Comparison of ENCODE assay signal across 30 cellular contexts in the genomic region with DNA sequence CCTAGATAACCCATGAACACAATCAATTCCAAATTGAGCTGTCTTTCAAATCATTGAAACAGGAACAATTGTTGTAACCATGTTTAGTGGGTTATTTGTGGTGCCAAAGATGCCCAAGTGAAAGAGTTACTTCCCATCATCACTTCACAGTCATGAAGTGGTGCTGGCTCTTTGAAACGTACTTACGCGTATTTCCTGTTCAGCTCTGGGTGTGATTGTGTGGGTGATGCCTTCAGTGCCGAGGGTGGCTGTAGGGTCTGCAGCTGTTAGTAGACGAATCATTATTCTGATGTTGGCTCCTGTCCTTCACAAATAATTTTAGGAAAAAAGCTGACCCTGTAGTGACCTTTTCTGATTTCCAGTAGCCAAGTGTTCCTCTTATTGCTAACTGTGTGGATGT.
"Had no signal": no experiment of that assay in that cellular context is flagged by ENCODE, and none has a peak within 500 bp of the region (broad histone marks: within the 10 kb centered on the region; RNA-seq: fewer than 3 reads in every experiment).

No MANE protein-coding gene starts in this region.

- H3K27ac ChIP-seq: cardiac muscle cell, PC-9, RWPE1, WERI-Rb-1 had no signal

- H3K36me3 ChIP-seq: cardiac muscle cell, WERI-Rb-1 had no signal

- H3K4me3 ChIP-seq: cardiac muscle cell, K562, PC-9 had no signal

- H3K4me2 ChIP-seq: PC-9 had no signal

- H2AFZ ChIP-seq: PC-9 had no signal

- DNase-seq: activated CD4-positive, alpha-beta memory T cell treated with anti-CD3 and anti-CD28 coated beads, Interleukin-2, amount 10 ng/mL, durations not matched to agents 7 days and 5 days; activated CD4-positive, alpha-beta T cell treated with anti-CD3 and anti-CD28 coated beads for 1 hour; activated CD4-positive, alpha-beta T cell treated with anti-CD3 and anti-CD28 coated beads for 48 hours; activated CD4-positive, CD25-positive, alpha-beta regulatory T cell; activated CD8-positive, alpha-beta memory T cell treated with anti-CD3 and anti-CD28 coated beads for 24 hours; activated CD8-positive, alpha-beta memory T cell treated with anti-CD3 and anti-CD28 coated beads, Interleukin-2, amount 10 ng/mL, durations not matched to agents 7 days and 5 days; activated CD8-positive, alpha-beta memory T cell treated with anti-CD3 and anti-CD28 coated beads, Interleukin-2, amount 50 U/mL, for 48 hours; activated effector memory CD4-positive, alpha-beta T cell treated with anti-CD3 and anti-CD28 coated beads, Interleukin-2, amount 50 U/mL, for 16 hours; activated naive CD4-positive, alpha-beta T cell; activated naive CD4-positive, alpha-beta T cell treated with anti-CD3 and anti-CD28 coated beads, Interleukin-2, amount 50 U/mL, for 16 hours; activated naive CD8-positive, alpha-beta T cell treated with anti-CD3 and anti-CD28 coated beads for 36 hours; activated T-cell treated with anti-CD3 and anti-CD28 coated beads, Interleukin-2, amount 50 U/mL, for 48 hours; amniotic stem cell; aorta; NCI-H1092; NCI-H1436 treated with DMSO at 0.1 percent for 48 hours; NCI-H1694 treated with DMSO at 0.1 percent for 48 hours; NCI-H2029; NCI-H345; NCI-H524 treated with DMSO at 0.1 percent for 48 hours; PC-9; SIG-M5; SW 1271; T-helper 1 cell; T-helper 2 cell; T-helper 9 cell had no signal
